In genomic region chr6:130513770-130514169, GRCh38 we compare ENCODE assay signal across 10 cellular contexts.
DNase-seq lines count a peak whose midpoint lies in the region; ATAC-seq and TF ChIP-seq lines count a peak whose summit lies in the region.
"Had no signal": no experiment of that assay in that cellular context is flagged by ENCODE, and none has a peak within 500 bp of the region (broad histone marks: within the 10 kb centered on the region; RNA-seq: fewer than 3 reads in every experiment).

No MANE protein-coding gene starts in this region.

- H3K4me1 ChIP-seq in SJCRH30, result peaks cover 44% of the 10 kb centered on the region

- no peaks in the 10 kb centered on the region for H3K36me3 ChIP-seq in SJCRH30

- H3K4me1 Mint-ChIP-seq in progenitor cell of endocrine pancreas (ENCODE audit: low read depth), result peaks cover 4% of the 10 kb centered on the region
- H3K4me1 Mint-ChIP-seq: neural crest cell had no signal

- H3K9me3 ChIP-seq in SJCRH30 (replicated peaks), result no peaks in the 10 kb centered on the region

- TF ChIP-seq CTCF in choroid plexus epithelial cell (conservative IDR thresholded peaks at IDR 0.05; ENCODE audit: low read depth, low read length) (no peak), dorsolateral prefrontal cortex (IDR thresholded peaks at IDR 0.05 in 54 of 56, conservative IDR thresholded peaks at IDR 0.05 in 2 of 56; ENCODE audit: low read depth in 1 of 56, partially characterized antibody in 56 of 56) (no peak), progenitor cell of endocrine pancreas (IDR thresholded peaks at IDR 0.05; ENCODE audit: unreplicated experiment) (no peak)

- no peak overlapping the region for H3K4me3 Mint-ChIP-seq in progenitor cell of endocrine pancreas (ENCODE audit: low read depth)
- H3K4me3 Mint-ChIP-seq: neural crest cell had no signal

- H3K4me3 ChIP-seq in SJCRH30, result no peak overlapping the region
- H3K4me3 ChIP-seq in choroid plexus epithelial cell (ENCODE audit: low read depth, low read length), result no peak overlapping the region
- H3K4me3 ChIP-seq in dorsolateral prefrontal cortex, result no peak overlapping the region
- H3K4me3 ChIP-seq: SK-N-MC had no signal

- ATAC-seq in GM18519 (IDR thresholded peaks at IDR 0.05; ENCODE audit: low FRiP score, unreplicated experiment) (peak; percentile 36), HG02885 (IDR thresholded peaks at IDR 0.05; ENCODE audit: poor library complexity, unreplicated experiment) (peak; percentile 49), GM19455 (IDR thresholded peaks at IDR 0.05; ENCODE audit: unreplicated experiment) (no peak)

- intact Hi-C loops in dorsolateral prefrontal cortex (cut with DNase I), result no loop called here

- no peaks in the 10 kb centered on the region for H3K27me3 Mint-ChIP-seq in progenitor cell of endocrine pancreas

- H3K36me3 Mint-ChIP-seq in progenitor cell of endocrine pancreas (ENCODE audit: insufficient read depth), result no peaks in the 10 kb centered on the region

- DNase-seq in SJCRH30 (peak; percentile 67 to 88), choroid plexus epithelial cell (ENCODE audit: low read depth) (peak; percentile 88), dorsolateral prefrontal cortex (no peak), progenitor cell of endocrine pancreas (ENCODE audit: low spot score, unreplicated experiment) (no peak)
- peak in 2 of 3 donors; percentile 12 to 19 for DNase-seq in stimulated activated CD4-positive, alpha-beta T cell treated with anti-CD3 and anti-CD28 coated beads, TNF-alpha, amount 100 ng/mL, for 48 hours (ENCODE audit: low read depth in 3 of 3)

- no peak overlapping the region for H3K27ac Mint-ChIP-seq in progenitor cell of endocrine pancreas

- H3K27me3 ChIP-seq in SJCRH30 (no peaks in the 10 kb centered on the region), dorsolateral prefrontal cortex (no peaks in the 10 kb centered on the region)

- no peaks in the 10 kb centered on the region for H3K9me3 Mint-ChIP-seq in progenitor cell of endocrine pancreas (ENCODE audit: low read depth)

- peak overlapping the region; percentile 56 for H3K27ac ChIP-seq in SJCRH30
- no peak overlapping the region for H3K27ac ChIP-seq in dorsolateral prefrontal cortex
- H3K27ac ChIP-seq: SK-N-MC had no signal

Comparison
In these comparisons a context has a peak if more than half of its experiments do, and no peak if none do; other contexts are left out.
1. DNase-seq: peak in SJCRH30 (2 of 2), choroid plexus epithelial cell (single experiment) and stimulated activated CD4-positive, alpha-beta T cell treated with anti-CD3 and anti-CD28 coated beads, TNF-alpha, amount 100 ng/mL, for 48 hours (2 of 3); none in dorsolateral prefrontal cortex (0 of 10) and progenitor cell of endocrine pancreas (single experiment).